Comparison of ENCODE assay signal across 8 cellular contexts in the genomic region with DNA sequence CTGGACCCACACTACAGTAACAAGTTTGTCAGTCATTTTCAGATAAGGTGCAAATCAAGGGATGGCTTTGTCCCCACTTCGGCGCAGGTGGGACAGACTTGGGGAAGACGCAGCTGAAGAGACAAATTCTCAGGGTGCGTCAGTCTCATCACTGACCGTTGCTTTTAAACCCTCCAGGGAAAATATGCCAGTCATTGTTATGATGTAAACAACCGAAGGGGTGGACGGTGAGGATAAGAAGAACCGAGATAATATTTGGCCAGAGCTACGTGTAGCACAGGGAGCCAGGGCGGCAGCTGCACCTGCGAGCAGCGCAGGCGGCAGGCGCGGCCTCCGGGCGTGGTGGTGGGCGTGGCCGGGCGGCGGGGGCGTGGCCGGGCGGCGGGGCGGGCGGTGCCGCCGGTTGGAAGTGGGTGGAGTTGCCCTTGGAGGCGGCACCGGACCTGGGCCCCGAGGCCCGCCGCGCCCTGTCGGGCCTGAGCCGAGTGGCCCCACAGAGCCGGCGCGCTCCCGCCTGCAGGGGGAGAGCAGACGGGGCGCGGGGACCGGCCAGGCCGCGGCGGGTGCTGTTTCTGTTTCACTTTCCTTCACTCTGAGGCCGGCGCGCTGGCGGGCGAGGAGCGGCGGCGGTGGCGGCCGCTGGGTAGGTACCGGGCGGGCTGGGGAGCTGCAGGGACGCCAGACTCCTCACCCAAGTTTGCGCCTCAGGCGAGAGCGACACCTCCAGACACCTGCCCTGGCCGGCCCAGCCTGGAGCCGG. TPM values are rescaled to one million over a fixed set of nuclear protein-coding genes. Genes with fewer than 3 reads are reported as not detected.
DNase-seq lines count a peak whose midpoint lies in the region; ATAC-seq and TF ChIP-seq lines count a peak whose summit lies in the region.

Gene PCGF5, plus strand, starts transcription at position 470 of the 760 bp plus-strand sequence. CDS start 2,209 bp downstream, outside the sequence.

- H3K27me3 Mint-ChIP-seq in Caco-2 (ENCODE audit: insufficient read depth, unreplicated experiment), result peaks cover 14% of the 10 kb centered on the region
- peaks cover 67% of the 10 kb centered on the region for H3K27me3 Mint-ChIP-seq in endodermal cell (ENCODE audit: insufficient read depth)
- H3K27me3 Mint-ChIP-seq in mesothelial cell of epicardium (ENCODE audit: low read depth), result peaks cover 42% of the 10 kb centered on the region

- H3K4me3 ChIP-seq in Caco-2 (ENCODE audit: low read depth, low read length) (peak within 1 kb of the TSS; percentile 93), HL-60 (replicated peaks; ENCODE audit: insufficient read depth, low read length) (peak within 1 kb of the TSS; percentile 76), endodermal cell (ENCODE audit: low read length) (peak within 1 kb of the TSS; percentile 85)

- H3K4me1 ChIP-seq in Caco-2 (no peaks in the 10 kb centered on the region), endodermal cell (ENCODE audit: control insufficient read depth, insufficient read depth, low read length) (no peaks in the 10 kb centered on the region)

- H3K4me1 Mint-ChIP-seq in Caco-2 (ENCODE audit: low read depth, unreplicated experiment), result peaks cover 13% of the 10 kb centered on the region
- peaks cover 9% of the 10 kb centered on the region for H3K4me1 Mint-ChIP-seq in endodermal cell
- H3K4me1 Mint-ChIP-seq in mesothelial cell of epicardium, result peaks cover 17% of the 10 kb centered on the region

- H3K36me3 Mint-ChIP-seq in Caco-2 (ENCODE audit: insufficient read depth, unreplicated experiment) (no peaks in the 10 kb centered on the region), endodermal cell (ENCODE audit: low read depth) (no peaks in the 10 kb centered on the region), mesothelial cell of epicardium (peaks cover 3% of the 10 kb centered on the region)

- H3K4me3 Mint-ChIP-seq in Caco-2 (ENCODE audit: unreplicated experiment), result peak within 1 kb of the TSS; percentile 86
- peak within 1 kb of the TSS; percentile 69 for H3K4me3 Mint-ChIP-seq in endodermal cell
- peak within 1 kb of the TSS; percentile 85 for H3K4me3 Mint-ChIP-seq in mesothelial cell of epicardium

- POLR2A ChIA-PET in Caco-2 (lab: Charles Lee), result no interaction called here

- BruUV-seq in Caco-2 (replicated peaks; lab: Mats Ljungman, UMichigan), result no TSS peak

- intact Hi-C loops in Caco-2 (cut with micrococcal nuclease; ENCODE audit: unreplicated experiment), result loop anchor here (1.0 to 10.0 kb wide), 4 partner anchors 31 to 346 kb away; partner anchors contain the start of genes ANKRD1 and RPP30

- peak; percentile 89 to 96 for DNase-seq in Caco-2
- peak; percentile 62 to 83 for DNase-seq in HL-60 (ENCODE audit: low read depth in 1 of 2, low spot score in 1 of 2)
- DNase-seq in NOMO-1 treated with dmso at 0.1 percent for 144 hours (lab: John Stamatoyannopoulos, UW; ENCODE audit: unreplicated experiment), result peak; percentile 84
- peak; percentile 69 for DNase-seq in activated CD8-positive, alpha-beta memory T cell treated with anti-CD3 and anti-CD28 coated beads, Interleukin-2, amount 50 U/mL, for 24 hours (ENCODE audit: extremely low read depth)
- DNase-seq in endodermal cell, result peak; percentile 97
- DNase-seq in mesothelial cell of epicardium (ENCODE audit: low spot score in 2 of 2, unreplicated experiment in 2 of 2), result peak; percentile 81 to 92
- DNase-seq in stimulated activated CD8-positive, alpha-beta memory T cell treated with anti-CD3 and anti-CD28 coated beads, Interleukin-15, amount 100 ng/mL, for 4 hours (ENCODE audit: low read depth in 2 of 2), result peak; percentile 74 to 82

- H3K27ac ChIP-seq in HL-60 (replicated peaks) (peak within 1 kb of the TSS; percentile 81), endodermal cell (ENCODE audit: low read depth, low read length) (no peak within 1 kb of the TSS)

- no peaks in the 10 kb centered on the region for H3K9me3 ChIP-seq in Caco-2
- no peaks in the 10 kb centered on the region for H3K9me3 ChIP-seq in endodermal cell (ENCODE audit: control insufficient read depth, low read length)

- TF ChIP-seq CTCF in Caco-2 (IDR thresholded peaks at IDR 0.05; ENCODE audit: insufficient read depth in 1 of 2, low read depth in 1 of 2, low read length in 1 of 2, severe bottlenecking in 1 of 2, unreplicated experiment in 1 of 2), result peak; percentile 23 to 26
- no peak for TF ChIP-seq CTCF in HL-60 (IDR thresholded peaks at IDR 0.05; ENCODE audit: insufficient read depth, low read length)
- TF ChIP-seq CTCF in endodermal cell (conservative IDR thresholded peaks at IDR 0.05), result peak; percentile 56
- TF ChIP-seq CTCF in mesothelial cell of epicardium (IDR thresholded peaks at IDR 0.05; ENCODE audit: unreplicated experiment), result no peak

- H3K9me3 Mint-ChIP-seq in Caco-2 (ENCODE audit: unreplicated experiment) (no peaks in the 10 kb centered on the region), endodermal cell (no peaks in the 10 kb centered on the region), mesothelial cell of epicardium (no peaks in the 10 kb centered on the region)

- CTCF ChIA-PET in Caco-2 (lab: Charles Lee), result interaction anchor here (0.6 to 0.8 kb wide), 4 partner anchors 8 to 1213 kb away, joined by 3 to 8 read pairs (median 4); no protein-coding TSS in a partner anchor

- H3K36me3 ChIP-seq in Caco-2 (ENCODE audit: control insufficient read depth, insufficient read depth, low read length), result no peaks in the 10 kb centered on the region
- no peaks in the 10 kb centered on the region for H3K36me3 ChIP-seq in endodermal cell (ENCODE audit: control insufficient read depth, insufficient read depth, low read length)

- no peaks in the 10 kb centered on the region for H3K27me3 ChIP-seq in Caco-2 (replicated peaks; ENCODE audit: control insufficient read depth, insufficient read depth, low read length)
- H3K27me3 ChIP-seq in HL-60 (ENCODE audit: insufficient read depth, poor library complexity, severe bottlenecking), result peaks cover 9% of the 10 kb centered on the region
- peaks cover 64% of the 10 kb centered on the region for H3K27me3 ChIP-seq in endodermal cell (ENCODE audit: control insufficient read depth, insufficient read depth, low read length, poor library complexity, severe bottlenecking)

- 1 to 14% methylated on average over 6 to 66 of the region's 66 CpGs for WGBS in endodermal cell (ENCODE audit: insufficient coverage in 1 of 2, insufficient read length in 1 of 2), 2 experiments

- H3K27ac Mint-ChIP-seq in Caco-2 (ENCODE audit: unreplicated experiment) (no peak within 1 kb of the TSS), endodermal cell (no peak within 1 kb of the TSS), mesothelial cell of epicardium (peak within 1 kb of the TSS; percentile 70)

- peak; percentile 97 for ATAC-seq in GM19463 (IDR thresholded peaks at IDR 0.05; ENCODE audit: unreplicated experiment)

- peak within 1 kb of the TSS; percentile 57 for H3K9ac ChIP-seq in endodermal cell (ENCODE audit: extremely low read depth, low read length, poor library complexity, severe bottlenecking)

RNA-seq across cellular contexts. Expression of gene PCGF5, which starts in this region (rescaled TPM):
- total RNA-seq in Caco-2 (2022) (9.6 and 12.0 TPM in 2 replicates), endodermal cell (1 to 10 TPM; 6.8 to 9.2 TPM), mesothelial cell of epicardium (11.4 to 13.6 TPM (median 11.6 TPM) in 3 replicates)
- 16.0 TPM for polyA plus RNA-seq in endodermal cell (2013, experiment 1 of 2)
- polyA plus RNA-seq in endodermal cell (2013, experiment 2 of 2), result 16.5 TPM

Comparison
In these comparisons a context has a peak if more than half of its experiments do, and no peak if none do; other contexts are left out.
1. CTCF ChIP-seq: peak in Caco-2 (2 of 2) and endodermal cell (single experiment); none in HL-60 (single experiment) and mesothelial cell of epicardium (single experiment).
2. Peak in every context shown above with its lines, with median percentiles within 50 percentile points of each other: DNase-seq, H3K4me3 ChIP-seq and H3K4me3 Mint-ChIP-seq.